9 cellular contexts compared by ENCODE assay signal in genomic region chr1:29238601-29238964, GRCh38. TPM values are rescaled to one million over a fixed set of nuclear protein-coding genes. Genes with fewer than 3 reads are reported as not detected.
DNase-seq lines count a peak whose midpoint lies in the region; ATAC-seq, FAIRE-seq and TF ChIP-seq lines count a peak whose summit lies in the region.
"Had no signal": no experiment of that assay in that cellular context is flagged by ENCODE, and none has a peak within 500 bp of the region (broad histone marks: within the 10 kb centered on the region; RNA-seq: fewer than 3 reads in every experiment).

No MANE protein-coding gene starts in this region.

- H3K36me3 Mint-ChIP-seq in IgD-negative memory B cell, result peaks cover 4% of the 10 kb centered on the region

- no peak overlapping the region for H2AFZ ChIP-seq in H1 (ENCODE audit: low read length)
- peak overlapping the region; percentile 88 for H2AFZ ChIP-seq in neuronal stem cell (ENCODE audit: low read length)

- H2BK15ac ChIP-seq in H1 (ENCODE audit: low read length), result peak overlapping the region; percentile 46; the same call in 1 of the 2 replicates
- no peak overlapping the region for H2BK15ac ChIP-seq in neuronal stem cell (ENCODE audit: low read length)

- DNase-seq in BJ (ENCODE audit: low read depth) (no peak), H1 (ENCODE audit: low read depth in 1 of 2, low spot score in 2 of 2) (no peak), neuronal stem cell (ENCODE audit: low spot score) (no peak), foreskin melanocyte (no peak), mucosa of gallbladder (ENCODE audit: low spot score) (no peak), left lobe of liver (ENCODE audit: low spot score) (no peak)
- no peak for DNase-seq in activated CD4-positive, alpha-beta T cell treated with anti-CD3 and anti-CD28 coated beads, Interleukin-2, amount 50 U/mL, for 1 hour
- DNase-seq: KG1 had no signal

- CTCF ChIA-PET in BJ (lab: Yijun Ruan, JAX) (interaction anchor here (0.6 to 2.5 kb wide), 6 partner anchors 83 to 1469 kb away, joined by 3 to 11 read pairs (median 3); no protein-coding TSS in a partner anchor), H1 (lab: Charles Lee; ENCODE audit: partially characterized antibody) (interaction anchor here (1.1 to 12.3 kb wide), 15 partner anchors 12 to 682 kb away, joined by 3 to 113 read pairs (median 8); no protein-coding TSS in a partner anchor)

- H3K4me1 ChIP-seq in H1 (replicated peaks in 1 of 4; ENCODE audit: control insufficient read depth in 3 of 4, insufficient read depth in 4 of 4, low read length in 3 of 4) (peaks cover 10 to 36% (median 24%) of the 10 kb centered on the region in 4 experiments), neuronal stem cell (ENCODE audit: control insufficient read depth in 2 of 2, insufficient read depth in 1 of 2, low read depth in 1 of 2, low read length in 2 of 2) (peaks cover 23 to 34% of the 10 kb centered on the region in 2 donors)

- no peaks in the 10 kb centered on the region for H3K9me3 ChIP-seq in H1 (ENCODE audit: insufficient read depth in 2 of 2, low read depth in 1 of 2, low read length in 1 of 2)
- peaks cover 0 to 6% of the 10 kb centered on the region in 2 donors for H3K9me3 ChIP-seq in neuronal stem cell (replicated peaks in 1 of 2; ENCODE audit: control insufficient read depth in 2 of 2, insufficient read depth in 1 of 2, low read depth in 1 of 2, low read length in 2 of 2)

- FAIRE-seq in H1 (lab: Jason Lieb, UNC), result no peak

- peak overlapping the region; percentile 57 to 90 (median 81) for H3K4me3 Mint-ChIP-seq in IgD-negative memory B cell

- H3K14ac ChIP-seq in H1 (ENCODE audit: insufficient read length) (no peak overlapping the region), neuronal stem cell (ENCODE audit: low read length) (no peak overlapping the region)

- H3K56ac ChIP-seq in H1 (replicated peaks; ENCODE audit: insufficient read length, low read depth, low read length), result no peak overlapping the region

- peak overlapping the region; percentile 95 to 100 for H3K4me2 ChIP-seq in H1 (ENCODE audit: insufficient read depth in 1 of 2, low read depth in 2 of 2, low read length in 2 of 2)
- H3K4me2 ChIP-seq in neuronal stem cell (ENCODE audit: insufficient read depth, low read length, poor library complexity, severe bottlenecking), result peak overlapping the region; percentile 98

- no peak overlapping the region for H2BK5ac ChIP-seq in H1 (ENCODE audit: low read depth, low read length)
- no peak overlapping the region for H2BK5ac ChIP-seq in neuronal stem cell (ENCODE audit: low read length)

- H2BK12ac ChIP-seq in H1 (ENCODE audit: low read depth, low read length), result peak overlapping the region; percentile 2; the same call in 1 of the 2 replicates
- H2BK12ac ChIP-seq in neuronal stem cell (ENCODE audit: low read length), result no peak overlapping the region

- H4K5ac ChIP-seq in H1 (ENCODE audit: insufficient read length, low read depth, low read length), result no peak overlapping the region

- WGBS in H1 (ENCODE audit: extremely low coverage in 1 of 2, insufficient coverage in 1 of 2, insufficient read length in 1 of 2, insufficient replicate concordance in 2 of 2, low coverage in 1 of 2, low lambda C conversion rate in 2 of 2, missing lambda C conversion rate in 1 of 2), 2 experiments, result 23% methylated on average over 8 of the region's 12 CpGs; no CpG with 5 or more reads in 1 of the 2 experiments
- WGBS in neuronal stem cell (ENCODE audit: extremely low coverage in 2 of 2, insufficient read length in 2 of 2, insufficient replicate concordance in 1 of 2), 2 donors, result no CpG with 5 or more reads among the region's 12 CpGs

- H3K9ac ChIP-seq in H1 (replicated peaks in 1 of 4; ENCODE audit: extremely low read depth in 1 of 4, low read depth in 3 of 4, low read length in 3 of 4), result no peak overlapping the region
- no peak overlapping the region for H3K9ac ChIP-seq in neuronal stem cell (ENCODE audit: low read depth, low read length, poor library complexity)

- peaks cover 6 to 16% (median 12%) of the 10 kb centered on the region in 3 donors for H3K4me1 Mint-ChIP-seq in IgD-negative memory B cell

- H3K36me3 ChIP-seq in BJ (ENCODE audit: control insufficient read depth, insufficient read depth, low read length) (no peaks in the 10 kb centered on the region), H1 (ENCODE audit: control insufficient read depth in 2 of 4, insufficient read depth in 4 of 4, low read length in 3 of 4) (no peaks in the 10 kb centered on the region; a peak in 1 of 8 replicates), neuronal stem cell (replicated peaks in 1 of 2; ENCODE audit: control insufficient read depth in 2 of 2, insufficient read depth in 2 of 2, low read length in 2 of 2) (no peaks in the 10 kb centered on the region)

- H3K9me3 Mint-ChIP-seq in IgD-negative memory B cell, result no peaks in the 10 kb centered on the region

- H4K91ac ChIP-seq in H1 (replicated peaks; ENCODE audit: insufficient read length, low read length), result no peak overlapping the region
- H4K91ac ChIP-seq in neuronal stem cell (ENCODE audit: low read depth, low read length, poor library complexity), result no peak overlapping the region

- H3K23me2 ChIP-seq in H1 (ENCODE audit: low read depth, low read length), result peaks cover 21% of the 10 kb centered on the region

- H3K23ac ChIP-seq in H1 (ENCODE audit: insufficient read length) (no peak overlapping the region), neuronal stem cell (ENCODE audit: low read depth, low read length, poor library complexity) (no peak overlapping the region)

- peaks cover 0 to 8% of the 10 kb centered on the region in 2 experiments for H4K20me1 ChIP-seq in H1 (replicated peaks in 1 of 2; ENCODE audit: control insufficient read depth in 1 of 2, insufficient read depth in 2 of 2, low read length in 2 of 2)

- H3K4me3 ChIP-seq in BJ (ENCODE audit: low read depth, low read length), result peak overlapping the region; percentile 53
- peak overlapping the region; percentile 41 to 62 (median 58); a peak in 7 of 8 replicates for H3K4me3 ChIP-seq in H1 (ENCODE audit: extremely low read depth in 1 of 4, insufficient read depth in 2 of 4, low read depth in 3 of 4, low read length in 4 of 4)
- H3K4me3 ChIP-seq in neuronal stem cell (ENCODE audit: low read length in 2 of 2), result peak overlapping the region in 1 of 2 donors; percentile 35

- H3K27me3 ChIP-seq in BJ (ENCODE audit: control insufficient read depth, insufficient read depth, low read length) (no peaks in the 10 kb centered on the region), H1 (replicated peaks in 1 of 4; ENCODE audit: control insufficient read depth in 3 of 4, extremely low read depth in 1 of 4, insufficient read depth in 3 of 4, low read length in 3 of 4) (peaks cover 13 to 34% (median 29%) of the 10 kb centered on the region in 4 experiments), neuronal stem cell (ENCODE audit: control insufficient read depth in 3 of 3, insufficient read depth in 3 of 3, low read depth in 1 of 3, low read length in 3 of 3) (peaks cover 8 to 60% (median 40%) of the 10 kb centered on the region in 3 experiments)

- TF ChIP-seq RAD21 in H1 (IDR thresholded peaks at IDR 0.05 in 1 of 2, conservative IDR thresholded peaks at IDR 0.05 in 1 of 2; ENCODE audit: low read depth in 2 of 2, low read length in 2 of 2), result no peak

- no peak overlapping the region for H3K4ac ChIP-seq in H1 (replicated peaks; ENCODE audit: insufficient read length, low read depth, low read length)
- no peak overlapping the region for H3K4ac ChIP-seq in neuronal stem cell (ENCODE audit: low read length)

- no peak for TF ChIP-seq POLR2A in H1 (IDR thresholded peaks at IDR 0.05; ENCODE audit: control extremely low read depth in 1 of 2, low read depth in 2 of 2, low read length in 2 of 2)

- H3K79me1 ChIP-seq in H1 (ENCODE audit: low read depth, low read length) (peaks cover 4% of the 10 kb centered on the region; the same call in 1 of the 2 replicates), neuronal stem cell (ENCODE audit: low read depth, low read length) (peaks cover 3% of the 10 kb centered on the region)

- H2BK20ac ChIP-seq in H1 (ENCODE audit: low read length), result no peak overlapping the region

- TF ChIP-seq EP300 in H1 (IDR thresholded peaks at IDR 0.05; ENCODE audit: borderline replicate concordance in 1 of 2, low read depth in 2 of 2, low read length in 2 of 2), result no peak

- H3K18ac ChIP-seq in H1 (ENCODE audit: extremely low read depth, low read length) (peak overlapping the region; percentile 75; the same call in 1 of the 2 replicates), neuronal stem cell (ENCODE audit: low read length) (peak overlapping the region; percentile 54)

- H2BK120ac ChIP-seq in H1 (replicated peaks; ENCODE audit: low read depth, low read length) (no peak overlapping the region), neuronal stem cell (ENCODE audit: low read depth, low read length) (peak overlapping the region; percentile 9)

- TF ChIP-seq CTCF in BJ (IDR thresholded peaks at IDR 0.05; ENCODE audit: insufficient read depth, low read depth, low read length), result no peak
- no peak for TF ChIP-seq CTCF in H1 (IDR thresholded peaks at IDR 0.05; ENCODE audit: control extremely low read depth in 1 of 3, insufficient read depth in 1 of 3, low read depth in 1 of 3, low read length in 3 of 3)

- H3K27me3 Mint-ChIP-seq in IgD-negative memory B cell, result peaks cover 46% of the 10 kb centered on the region

- H3K27ac ChIP-seq in H1 (ENCODE audit: low read depth, low read length) (no peak overlapping the region), neuronal stem cell (replicated peaks; ENCODE audit: low read length) (no peak overlapping the region)

- H2AK5ac ChIP-seq in H1 (ENCODE audit: low read depth, low read length) (no peak overlapping the region), neuronal stem cell (ENCODE audit: low read depth, low read length) (peak overlapping the region; percentile 39)

- H3K79me2 ChIP-seq in H1 (ENCODE audit: control insufficient read depth in 1 of 2, insufficient read depth in 2 of 2, low read length in 2 of 2), result no peaks in the 10 kb centered on the region; a peak in 1 of 4 replicates

- POLR2A ChIA-PET in BJ (lab: Charles Lee) (no interaction called here), H1 (lab: Charles Lee; ENCODE audit: partially characterized antibody) (interaction anchor here (1.1 to 1.5 kb wide), 3 partner anchors 9 to 20 kb away, joined by 3 read pairs; no protein-coding TSS in a partner anchor)

- peak overlapping the region; percentile 83; the same call in 1 of the 2 replicates for H4K8ac ChIP-seq in H1 (ENCODE audit: extremely low read depth, insufficient read depth, low read length)
- no peak overlapping the region for H4K8ac ChIP-seq in neuronal stem cell (ENCODE audit: low read depth, low read length)

- H3K27ac Mint-ChIP-seq in IgD-negative memory B cell, result peak overlapping the region in 1 of 3 donors; percentile 73

- ATAC-seq in left lobe of liver, result no peak

RNA-seq across cellular contexts. Expression of gene PTPRU, which starts 2.3 kb away (rescaled TPM):
- 12.8 and 19.8 TPM in 2 replicates for polyA plus RNA-seq in BJ (2011; rRNA removed)
- 20.9 and 26.4 TPM in 2 replicates for polyA minus RNA-seq in BJ (2011; rRNA and poly(A)+ RNA removed)
- polyA plus RNA-seq in IgD-negative memory B cell, result not detected
- 41.8 and 55.3 TPM in 2 replicates for total RNA-seq in H1 (2021; fragmentation: NEBNext Ultra II Directional; extraction: Animal tissue kit (Norgen Biotek cat#: 25700))
- polyA plus RNA-seq in H1 (2011; rRNA removed), result 33.8 and 57.0 TPM in 2 replicates
- 41.3 TPM for polyA plus RNA-seq in H1 (2011; cell fraction: cytosol; rRNA removed)
- polyA plus RNA-seq in H1 (2011; cell fraction: nucleus; rRNA removed), result 84.9 TPM
- 23.1 to 40.3 TPM (median 37.9 TPM) in 4 replicates for polyA plus RNA-seq in H1 (2012, experiment 1 of 2)
- polyA plus RNA-seq in H1 (2012, experiment 2 of 2), result 38.4 TPM
- polyA plus RNA-seq in H1 (2013, experiment 1 of 2), result 29.7 TPM
- polyA plus RNA-seq in H1 (2013, experiment 2 of 2), result 33.1 TPM
- polyA minus RNA-seq in H1 (2011; rRNA and poly(A)+ RNA removed), result 39.2 and 41.2 TPM in 2 replicates
- 79.9 TPM for polyA minus RNA-seq in H1 (2011; cell fraction: cytosol; rRNA and poly(A)+ RNA removed)
- 57.9 TPM for polyA minus RNA-seq in H1 (2011; cell fraction: nucleus; rRNA and poly(A)+ RNA removed)
- 25.9 TPM for polyA plus RNA-seq in neuronal stem cell (2013, experiment 1 of 2)
- 26.2 TPM for polyA plus RNA-seq in neuronal stem cell (2013, experiment 2 of 2)
- 17.7 TPM for total RNA-seq in mucosa of gallbladder
- 19.5 TPM for total RNA-seq in left lobe of liver

RNA-seq across cellular contexts. Expression of gene MECR, which starts 7.8 kb away (rescaled TPM):
- polyA plus RNA-seq in BJ (2011; rRNA removed) (20.9 and 35.6 TPM in 2 replicates), IgD-negative memory B cell (20.5 TPM), H1 (2011; rRNA removed) (24.2 and 28.2 TPM in 2 replicates)
- polyA minus RNA-seq in BJ (2011; rRNA and poly(A)+ RNA removed), result 21.7 and 27.8 TPM in 2 replicates
- 24.4 and 26.5 TPM in 2 replicates for total RNA-seq in H1 (2021; fragmentation: NEBNext Ultra II Directional; extraction: Animal tissue kit (Norgen Biotek cat#: 25700))
- 31.6 TPM for polyA plus RNA-seq in H1 (2011; cell fraction: cytosol; rRNA removed)
- polyA plus RNA-seq in H1 (2011; cell fraction: nucleus; rRNA removed), result 39.5 TPM
- polyA plus RNA-seq in H1 (2012, experiment 1 of 2), result 18.0 to 37.4 TPM (median 33.6 TPM) in 4 replicates
- polyA plus RNA-seq in H1 (2012, experiment 2 of 2), result 33.1 TPM
- 25.0 TPM for polyA plus RNA-seq in H1 (2013, experiment 1 of 2)
- polyA plus RNA-seq in H1 (2013, experiment 2 of 2), result 25.4 TPM
- polyA minus RNA-seq in H1 (2011; rRNA and poly(A)+ RNA removed), result 23.2 and 34.1 TPM in 2 replicates
- polyA minus RNA-seq in H1 (2011; cell fraction: cytosol; rRNA and poly(A)+ RNA removed), result 14.5 TPM
- 27.7 TPM for polyA minus RNA-seq in H1 (2011; cell fraction: nucleus; rRNA and poly(A)+ RNA removed)
- polyA plus RNA-seq in neuronal stem cell (2013, experiment 1 of 2), result 19.8 TPM
- 19.0 TPM for polyA plus RNA-seq in neuronal stem cell (2013, experiment 2 of 2)
- total RNA-seq in mucosa of gallbladder (17.4 TPM), left lobe of liver (13.7 TPM)

RNA-seq across cellular contexts. Expression of gene SRSF4, which starts 56.9 kb away (rescaled TPM):
- polyA plus RNA-seq in BJ (2011; rRNA removed), result 19.6 and 30.7 TPM in 2 replicates
- 20.5 and 22.7 TPM in 2 replicates for polyA minus RNA-seq in BJ (2011; rRNA and poly(A)+ RNA removed)
- 88.3 TPM for polyA plus RNA-seq in IgD-negative memory B cell
- total RNA-seq in H1 (2021; fragmentation: NEBNext Ultra II Directional; extraction: Animal tissue kit (Norgen Biotek cat#: 25700)), result 83.5 and 86.5 TPM in 2 replicates
- 32.0 and 34.9 TPM in 2 replicates for polyA plus RNA-seq in H1 (2011; rRNA removed)
- 69.0 TPM for polyA plus RNA-seq in H1 (2011; cell fraction: cytosol; rRNA removed)
- polyA plus RNA-seq in H1 (2011; cell fraction: nucleus; rRNA removed), result 35.6 TPM
- 78.5 to 101 TPM (median 84.8 TPM) in 4 replicates for polyA plus RNA-seq in H1 (2012, experiment 1 of 2)
- polyA plus RNA-seq in H1 (2012, experiment 2 of 2), result 36.3 TPM
- 81.6 TPM for polyA plus RNA-seq in H1 (2013, experiment 1 of 2)
- 79.9 TPM for polyA plus RNA-seq in H1 (2013, experiment 2 of 2)
- polyA minus RNA-seq in H1 (2011; rRNA and poly(A)+ RNA removed), result 23.4 and 28.6 TPM in 2 replicates
- 26.5 TPM for polyA minus RNA-seq in H1 (2011; cell fraction: cytosol; rRNA and poly(A)+ RNA removed)
- polyA minus RNA-seq in H1 (2011; cell fraction: nucleus; rRNA and poly(A)+ RNA removed), result 32.2 TPM
- polyA plus RNA-seq in neuronal stem cell (2013, experiment 1 of 2), result 111 TPM
- polyA plus RNA-seq in neuronal stem cell (2013, experiment 2 of 2), result 113 TPM
- 78.0 TPM for total RNA-seq in mucosa of gallbladder
- 33.0 TPM for total RNA-seq in left lobe of liver
